In genomic region chr10:83988435-83988834, GRCh38 we compare ENCODE assay signal across 28 cellular contexts.
"Had no signal": no experiment of that assay in that cellular context is flagged by ENCODE, and none has a peak within 500 bp of the region (broad histone marks: within the 10 kb centered on the region; RNA-seq: fewer than 3 reads in every experiment).

No MANE protein-coding gene starts in this region.

- H3K27me3 ChIP-seq: stomach, suprapubic skin, testis, thyroid gland, tibial artery, transverse colon, upper lobe of left lung, upper lobe of right lung, uterus, vagina had no signal

- H3K9me3 Mint-ChIP-seq: stimulated activated naive CD8-positive, alpha-beta T cell treated with anti-CD3 and anti-CD28 coated beads, Interleukin-15, amount 100 ng/mL, for 72 hours; stimulated activated naive CD8-positive, alpha-beta T cell treated with anti-CD3 and anti-CD28 coated beads, Interleukin-15, Interleukin-2, amounts not matched to agents 100 ng/mL and 50 ng/mL, for 24 hours; type B pancreatic cell had no signal

- DNase-seq: stimulated activated CD4-positive, alpha-beta T cell treated with anti-CD3 and anti-CD28 coated beads, Interleukin-2, amount 100 ng/mL, for 24 hours; stimulated activated CD4-positive, alpha-beta T cell treated with anti-CD3 and anti-CD28 coated beads, Interleukin-4, amount 100 ng/mL, for 1 hour; stimulated activated CD4-positive, alpha-beta T cell treated with anti-CD3 and anti-CD28 coated beads, Interleukin-4, amount 100 ng/mL, for 24 hours; stimulated activated CD4-positive, alpha-beta T cell treated with anti-CD3 and anti-CD28 coated beads, Interleukin-4, amount 100 ng/mL, for 4 hours; stimulated activated CD8-positive, alpha-beta memory T cell treated with anti-CD3 and anti-CD28 coated beads, Interleukin-4, amount 100 ng/mL, for 48 hours; stimulated activated naive B cell treated with anti-CD40 and anti-IgM and Interleukin-4, amounts not matched to agents 10 μg/mL and 1 μg/mL and 100 μg/mL, for 72 hours; stimulated activated naive CD4-positive, alpha-beta T cell; stimulated activated naive CD4-positive, alpha-beta T cell treated with Interleukin-2 at 50 U/mL for 16 hours; stimulated activated naive CD8-positive, alpha-beta T cell treated with anti-CD3 and anti-CD28 coated beads, Interleukin-15, amount 100 ng/mL, for 72 hours; stimulated activated naive CD8-positive, alpha-beta T cell treated with anti-CD3 and anti-CD28 coated beads, Interleukin-15, Interleukin-2, amounts not matched to agents 100 U/mL and 50 U/mL, for 24 hours; stomach; substantia nigra; testis; thyroid gland; tibial artery; transverse colon; trophoblast cell; upper lobe of left lung; upper lobe of right lung; uterus had no signal

- H3K27me3 Mint-ChIP-seq: stimulated activated naive CD8-positive, alpha-beta T cell treated with anti-CD3 and anti-CD28 coated beads, Interleukin-15, amount 100 ng/mL, for 72 hours; stimulated activated naive CD8-positive, alpha-beta T cell treated with anti-CD3 and anti-CD28 coated beads, Interleukin-15, Interleukin-2, amounts not matched to agents 100 ng/mL and 50 ng/mL, for 24 hours; type B pancreatic cell had no signal

- H3K4me1 ChIP-seq: stomach, testis, tibial artery, transverse colon, upper lobe of left lung, upper lobe of right lung, uterus, vagina had no signal

- H3K4me3 ChIP-seq: stomach, suprapubic skin, testis, thoracic aorta, thyroid gland, tibial artery, transverse colon, upper lobe of left lung, upper lobe of right lung, uterus, vagina had no signal

- H3K36me3 ChIP-seq: stomach, suprapubic skin, thoracic aorta, thyroid gland, tibial artery, transverse colon, upper lobe of left lung, upper lobe of right lung, uterus, vagina had no signal

- FAIRE-seq: urothelium cell line had no signal

- H3K4me1 Mint-ChIP-seq: stimulated activated effector memory CD8-positive, alpha-beta T cell treated with anti-CD3 and anti-CD28 coated beads, Interleukin-12 subunit alpha, Interleukin-12 subunit beta, amount 100 ng/mL, for 72 hours; stimulated activated naive CD8-positive, alpha-beta T cell treated with anti-CD3 and anti-CD28 coated beads, Interleukin-15, amount 100 ng/mL, for 72 hours had no signal

- ATAC-seq: stimulated activated effector memory CD8-positive, alpha-beta T cell treated with anti-CD3 and anti-CD28 coated beads, Interleukin-12 subunit alpha, Interleukin-12 subunit beta, amount 100 ng/mL, for 72 hours; stimulated activated memory B cell treated with anti-CD40 and anti-IgM and Interleukin-4, amounts not matched to agents 10 μg/mL and 1 μg/mL and 100 μg/mL, for 72 hours; stimulated activated naive B cell treated with anti-CD40 and anti-IgM and Interleukin-4, amounts not matched to agents 10 μg/mL and 1 μg/mL and 100 μg/mL, for 72 hours; stimulated activated naive CD8-positive, alpha-beta T cell treated with anti-CD3 and anti-CD28 coated beads, Interleukin-15, amount 100 ng/mL, for 72 hours; stimulated activated naive CD8-positive, alpha-beta T cell treated with anti-CD3 and anti-CD28 coated beads, Interleukin-15, Interleukin-2, amounts not matched to agents 100 U/mL and 50 U/mL, for 24 hours; upper lobe of right lung had no signal

- H3K36me3 Mint-ChIP-seq: stimulated activated effector memory CD8-positive, alpha-beta T cell treated with anti-CD3 and anti-CD28 coated beads, Interleukin-12 subunit alpha, Interleukin-12 subunit beta, amount 100 ng/mL, for 72 hours; stimulated activated memory B cell treated with anti-CD40 and anti-IgM and Interleukin-4, amounts not matched to agents 10 μg/mL and 1 μg/mL and 100 μg/mL, for 72 hours; type B pancreatic cell had no signal

- H3K4me3 Mint-ChIP-seq: stimulated activated effector memory CD8-positive, alpha-beta T cell treated with anti-CD3 and anti-CD28 coated beads, Interleukin-12 subunit alpha, Interleukin-12 subunit beta, amount 100 ng/mL, for 72 hours; stimulated activated memory B cell treated with anti-CD40 and anti-IgM and Interleukin-4, amounts not matched to agents 10 μg/mL and 1 μg/mL and 100 μg/mL, for 72 hours; stimulated activated naive B cell treated with anti-CD40 and anti-IgM and Interleukin-4, amounts not matched to agents 10 μg/mL and 1 μg/mL and 100 μg/mL, for 72 hours; stimulated activated naive CD8-positive, alpha-beta T cell treated with anti-CD3 and anti-CD28 coated beads, Interleukin-15, amount 100 ng/mL, for 72 hours; stimulated activated naive CD8-positive, alpha-beta T cell treated with anti-CD3 and anti-CD28 coated beads, Interleukin-15, Interleukin-2, amounts not matched to agents 100 ng/mL and 50 ng/mL, for 24 hours; type B pancreatic cell had no signal

- H3K9me3 ChIP-seq: stomach, suprapubic skin, testis, thoracic aorta, thyroid gland, tibial artery, transverse colon, upper lobe of left lung, upper lobe of right lung, uterus, vagina had no signal

- H3K27ac Mint-ChIP-seq: stimulated activated effector memory CD8-positive, alpha-beta T cell treated with anti-CD3 and anti-CD28 coated beads, Interleukin-12 subunit alpha, Interleukin-12 subunit beta, amount 100 ng/mL, for 72 hours; stimulated activated memory B cell treated with anti-CD40 and anti-IgM and Interleukin-4, amounts not matched to agents 10 μg/mL and 1 μg/mL and 100 μg/mL, for 72 hours; stimulated activated naive B cell treated with anti-CD40 and anti-IgM and Interleukin-4, amounts not matched to agents 10 μg/mL and 1 μg/mL and 100 μg/mL, for 72 hours; stimulated activated naive CD8-positive, alpha-beta T cell treated with anti-CD3 and anti-CD28 coated beads, Interleukin-15, amount 100 ng/mL, for 72 hours; stimulated activated naive CD8-positive, alpha-beta T cell treated with anti-CD3 and anti-CD28 coated beads, Interleukin-15, Interleukin-2, amounts not matched to agents 100 ng/mL and 50 ng/mL, for 24 hours; type B pancreatic cell had no signal

- H3K27ac ChIP-seq: stomach, suprapubic skin, testis, thoracic aorta, thyroid gland, tibial artery, transverse colon, upper lobe of left lung, upper lobe of right lung, uterus, vagina had no signal
